In the genomic region with DNA sequence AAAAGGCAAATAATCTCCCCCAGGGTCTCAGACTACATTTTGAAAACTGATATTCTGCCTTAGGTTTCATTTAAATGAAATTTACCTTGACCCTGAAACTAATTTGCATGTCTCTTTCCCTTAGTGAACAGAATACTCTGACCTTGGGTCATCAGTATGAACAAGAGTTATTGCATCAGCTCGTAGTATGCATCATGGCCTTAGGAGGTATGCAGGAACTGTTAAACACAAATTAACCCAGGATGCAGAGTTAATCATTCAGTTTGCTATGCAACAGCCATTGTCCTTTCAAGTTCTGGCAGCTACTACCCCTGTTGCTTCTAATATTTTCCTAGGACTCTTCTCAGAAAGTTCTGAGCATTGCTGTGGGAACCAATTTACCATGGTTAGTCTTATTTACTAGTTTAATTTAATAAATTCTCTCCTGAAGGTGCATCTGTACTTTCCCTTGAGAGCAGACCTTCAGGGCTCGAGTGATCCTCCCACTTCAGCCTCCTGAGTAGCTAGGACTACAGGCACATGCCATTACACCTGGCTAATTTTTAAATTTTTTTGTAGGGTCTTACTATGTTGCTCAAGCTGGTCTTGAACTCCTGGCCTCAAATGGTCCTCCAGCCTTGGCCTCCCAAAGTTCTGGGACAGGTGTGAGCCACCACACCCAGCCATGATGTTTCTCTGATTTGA, we compare ENCODE assay signal across 1 cellular context.
A peak's percentile ranks its signal among the peaks of the same experiment; 100 is the strongest.
TF ChIP-seq lines count a peak whose summit lies in the region.

No MANE protein-coding gene starts in this region.

TF ChIP-seq in HepG2, 621 proteins besides CTCF, POLR2A, EP300 and RAD21 (continued from another document):
- TF ChIP-seq, protein P1, sequence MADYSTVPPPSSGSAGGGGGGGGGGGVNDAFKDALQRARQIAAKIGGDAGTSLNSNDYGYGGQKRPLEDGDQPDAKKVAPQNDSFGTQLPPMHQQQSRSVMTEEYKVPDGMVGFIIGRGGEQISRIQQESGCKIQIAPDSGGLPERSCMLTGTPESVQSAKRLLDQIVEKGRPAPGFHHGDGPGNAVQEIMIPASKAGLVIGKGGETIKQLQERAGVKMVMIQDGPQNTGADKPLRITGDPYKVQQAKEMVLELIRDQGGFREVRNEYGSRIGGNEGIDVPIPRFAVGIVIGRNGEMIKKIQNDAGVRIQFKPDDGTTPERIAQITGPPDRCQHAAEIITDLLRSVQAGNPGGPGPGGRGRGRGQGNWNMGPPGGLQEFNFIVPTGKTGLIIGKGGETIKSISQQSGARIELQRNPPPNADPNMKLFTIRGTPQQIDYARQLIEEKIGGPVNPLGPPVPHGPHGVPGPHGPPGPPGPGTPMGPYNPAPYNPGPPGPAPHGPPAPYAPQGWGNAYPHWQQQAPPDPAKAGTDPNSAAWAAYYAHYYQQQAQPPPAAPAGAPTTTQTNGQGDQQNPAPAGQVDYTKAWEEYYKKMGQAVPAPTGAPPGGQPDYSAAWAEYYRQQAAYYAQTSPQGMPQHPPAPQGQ (CRISPR knock-in tag; IDR thresholded peaks at IDR 0.05; ENCODE audit: borderline replicate concordance) = 0 out of 2 replicates have a peak, but pooled peaks have one; percentile 35
- TF ChIP-seq RXRB (CRISPR knock-in tag; IDR thresholded peaks at IDR 0.05; ENCODE audit: borderline replicate concordance) (no peak), RFXAP (CRISPR knock-in tag; IDR thresholded peaks at IDR 0.05; ENCODE audit: borderline replicate concordance) (no peak), NFATC3 (CRISPR knock-in tag; IDR thresholded peaks at IDR 0.05) (peak; percentile 50; the same call in 1 of the 2 replicates), STAG1 (CRISPR knock-in tag; IDR thresholded peaks at IDR 0.05) (no peak), RARA (CRISPR knock-in tag; IDR thresholded peaks at IDR 0.05) (peak; percentile 91), ZNF430 (CRISPR knock-in tag; IDR thresholded peaks at IDR 0.05) (no peak), KAT7 (CRISPR knock-in tag; IDR thresholded peaks at IDR 0.05; ENCODE audit: borderline replicate concordance) (no peak), ZNF354B (CRISPR knock-in tag; IDR thresholded peaks at IDR 0.05) (no peak), SOX13 (IDR thresholded peaks at IDR 0.05) (no peak), SOX13 (CRISPR knock-in tag; conservative IDR thresholded peaks at IDR 0.05 in 1 of 2, IDR thresholded peaks at IDR 0.05 in 1 of 2) (peak in 1 of 2 experiments; percentile 69; a peak in 3 of 4 replicates), EHMT2 (IDR thresholded peaks at IDR 0.05; ENCODE audit: borderline replicate concordance, low read depth, low read length) (peak; percentile 48; the same call in 1 of the 2 replicates), ZNF644 (CRISPR knock-in tag; IDR thresholded peaks at IDR 0.05; ENCODE audit: low read depth) (peak; percentile 99), FIP1L1 (IDR thresholded peaks at IDR 0.05; ENCODE audit: borderline replicate concordance, insufficient read depth, low read depth, low read length) (no peak), NFKBIZ (CRISPR knock-in tag; IDR thresholded peaks at IDR 0.05) (peak; percentile 74; the same call in 1 of the 2 replicates), ZMYM4 (CRISPR knock-in tag; IDR thresholded peaks at IDR 0.05) (peak; percentile 51), SMARCC2 (IDR thresholded peaks at IDR 0.05) (0 out of 2 replicates have a peak, but pooled peaks have one; percentile 61), FOXO1 (CRISPR knock-in tag; IDR thresholded peaks at IDR 0.05) (no peak), ZNF234 (CRISPR knock-in tag; conservative IDR thresholded peaks at IDR 0.05) (no peak), ZNF737 (CRISPR knock-in tag; IDR thresholded peaks at IDR 0.05; ENCODE audit: borderline replicate concordance) (no peak), NCOA2 (CRISPR knock-in tag; IDR thresholded peaks at IDR 0.05) (peak; percentile 34; the same call in 1 of the 2 replicates)
- TF ChIP-seq, protein P2, sequence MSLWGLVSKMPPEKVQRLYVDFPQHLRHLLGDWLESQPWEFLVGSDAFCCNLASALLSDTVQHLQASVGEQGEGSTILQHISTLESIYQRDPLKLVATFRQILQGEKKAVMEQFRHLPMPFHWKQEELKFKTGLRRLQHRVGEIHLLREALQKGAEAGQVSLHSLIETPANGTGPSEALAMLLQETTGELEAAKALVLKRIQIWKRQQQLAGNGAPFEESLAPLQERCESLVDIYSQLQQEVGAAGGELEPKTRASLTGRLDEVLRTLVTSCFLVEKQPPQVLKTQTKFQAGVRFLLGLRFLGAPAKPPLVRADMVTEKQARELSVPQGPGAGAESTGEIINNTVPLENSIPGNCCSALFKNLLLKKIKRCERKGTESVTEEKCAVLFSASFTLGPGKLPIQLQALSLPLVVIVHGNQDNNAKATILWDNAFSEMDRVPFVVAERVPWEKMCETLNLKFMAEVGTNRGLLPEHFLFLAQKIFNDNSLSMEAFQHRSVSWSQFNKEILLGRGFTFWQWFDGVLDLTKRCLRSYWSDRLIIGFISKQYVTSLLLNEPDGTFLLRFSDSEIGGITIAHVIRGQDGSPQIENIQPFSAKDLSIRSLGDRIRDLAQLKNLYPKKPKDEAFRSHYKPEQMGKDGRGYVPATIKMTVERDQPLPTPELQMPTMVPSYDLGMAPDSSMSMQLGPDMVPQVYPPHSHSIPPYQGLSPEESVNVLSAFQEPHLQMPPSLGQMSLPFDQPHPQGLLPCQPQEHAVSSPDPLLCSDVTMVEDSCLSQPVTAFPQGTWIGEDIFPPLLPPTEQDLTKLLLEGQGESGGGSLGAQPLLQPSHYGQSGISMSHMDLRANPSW (CRISPR knock-in tag; IDR thresholded peaks at IDR 0.05; ENCODE audit: borderline replicate concordance) = no peak
- TF ChIP-seq, protein P3, sequence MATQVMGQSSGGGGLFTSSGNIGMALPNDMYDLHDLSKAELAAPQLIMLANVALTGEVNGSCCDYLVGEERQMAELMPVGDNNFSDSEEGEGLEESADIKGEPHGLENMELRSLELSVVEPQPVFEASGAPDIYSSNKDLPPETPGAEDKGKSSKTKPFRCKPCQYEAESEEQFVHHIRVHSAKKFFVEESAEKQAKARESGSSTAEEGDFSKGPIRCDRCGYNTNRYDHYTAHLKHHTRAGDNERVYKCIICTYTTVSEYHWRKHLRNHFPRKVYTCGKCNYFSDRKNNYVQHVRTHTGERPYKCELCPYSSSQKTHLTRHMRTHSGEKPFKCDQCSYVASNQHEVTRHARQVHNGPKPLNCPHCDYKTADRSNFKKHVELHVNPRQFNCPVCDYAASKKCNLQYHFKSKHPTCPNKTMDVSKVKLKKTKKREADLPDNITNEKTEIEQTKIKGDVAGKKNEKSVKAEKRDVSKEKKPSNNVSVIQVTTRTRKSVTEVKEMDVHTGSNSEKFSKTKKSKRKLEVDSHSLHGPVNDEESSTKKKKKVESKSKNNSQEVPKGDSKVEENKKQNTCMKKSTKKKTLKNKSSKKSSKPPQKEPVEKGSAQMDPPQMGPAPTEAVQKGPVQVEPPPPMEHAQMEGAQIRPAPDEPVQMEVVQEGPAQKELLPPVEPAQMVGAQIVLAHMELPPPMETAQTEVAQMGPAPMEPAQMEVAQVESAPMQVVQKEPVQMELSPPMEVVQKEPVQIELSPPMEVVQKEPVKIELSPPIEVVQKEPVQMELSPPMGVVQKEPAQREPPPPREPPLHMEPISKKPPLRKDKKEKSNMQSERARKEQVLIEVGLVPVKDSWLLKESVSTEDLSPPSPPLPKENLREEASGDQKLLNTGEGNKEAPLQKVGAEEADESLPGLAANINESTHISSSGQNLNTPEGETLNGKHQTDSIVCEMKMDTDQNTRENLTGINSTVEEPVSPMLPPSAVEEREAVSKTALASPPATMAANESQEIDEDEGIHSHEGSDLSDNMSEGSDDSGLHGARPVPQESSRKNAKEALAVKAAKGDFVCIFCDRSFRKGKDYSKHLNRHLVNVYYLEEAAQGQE (IDR thresholded peaks at IDR 0.05; ENCODE audit: borderline replicate concordance in 1 of 2, low read depth in 1 of 2, low read length in 2 of 2) = no peak; a peak in 1 of 4 replicates
- TF ChIP-seq, protein P4, sequence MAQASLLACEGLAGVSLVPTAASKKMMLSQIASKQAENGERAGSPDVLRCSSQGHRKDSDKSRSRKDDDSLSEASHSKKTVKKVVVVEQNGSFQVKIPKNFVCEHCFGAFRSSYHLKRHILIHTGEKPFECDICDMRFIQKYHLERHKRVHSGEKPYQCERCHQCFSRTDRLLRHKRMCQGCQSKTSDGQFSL (CRISPR knock-in tag; IDR thresholded peaks at IDR 0.05) = no peak
